In the genomic region with DNA sequence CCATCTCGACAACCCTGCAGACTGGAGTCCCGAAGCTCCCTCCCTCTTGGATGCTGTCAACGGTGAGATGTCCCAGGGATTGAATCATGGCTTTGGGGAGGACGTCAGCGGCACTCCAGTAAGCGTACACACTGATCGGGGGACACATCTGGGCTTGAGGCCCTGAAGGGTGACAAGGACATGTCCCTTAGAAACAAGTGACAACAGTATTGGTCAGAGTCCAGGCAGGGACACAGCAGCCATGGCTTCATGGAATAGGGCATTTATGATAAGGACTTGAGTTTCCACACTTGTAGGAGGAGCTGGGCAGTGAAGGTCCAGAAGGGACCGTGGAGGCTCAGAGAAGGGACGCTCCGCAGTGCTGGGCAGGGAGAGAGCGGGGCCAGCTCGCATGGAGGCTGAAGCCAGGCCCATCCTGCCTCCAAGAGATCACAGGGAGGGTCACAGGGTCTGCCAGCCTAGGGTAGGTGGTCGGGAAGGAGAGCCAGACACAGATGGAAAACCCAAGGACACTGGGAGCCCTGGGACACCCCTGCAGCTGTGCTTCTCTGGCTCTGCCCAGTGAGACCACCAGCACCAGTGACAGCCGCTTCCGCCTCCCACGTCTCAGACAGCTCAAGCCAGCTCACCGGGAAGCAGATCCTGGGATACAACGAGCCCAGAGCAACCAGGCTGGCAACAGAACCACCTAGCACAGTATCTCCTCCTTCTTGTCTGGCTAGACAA, we compare ENCODE assay signal across 15 cellular contexts. TPM values are rescaled to one million over a fixed set of nuclear protein-coding genes. Genes with fewer than 3 reads are reported as not detected.
DNase-seq lines count a peak whose midpoint lies in the region; ATAC-seq and TF ChIP-seq lines count a peak whose summit lies in the region.
"Had no signal": no experiment of that assay in that cellular context is flagged by ENCODE, and none has a peak within 500 bp of the region (broad histone marks: within the 10 kb centered on the region; RNA-seq: fewer than 3 reads in every experiment).

No MANE protein-coding gene starts in this region.

- H3K4me3 ChIP-seq in heart left ventricle (no peak overlapping the region), heart right ventricle (no peak overlapping the region), neural progenitor cell (no peak overlapping the region)
- H3K4me3 ChIP-seq: SJSA1 had no signal

- no peaks in the 10 kb centered on the region for H3K36me3 Mint-ChIP-seq in neural progenitor cell
- H3K36me3 Mint-ChIP-seq in CD4-positive, alpha-beta T cell (ENCODE audit: low read depth), result no peaks in the 10 kb centered on the region
- H3K36me3 Mint-ChIP-seq: CD14-positive monocyte had no signal

- H3K4me2 ChIP-seq in neural progenitor cell, result peak overlapping the region; percentile 51

- peaks cover 20% of the 10 kb centered on the region for H3K27me3 Mint-ChIP-seq in neural progenitor cell (ENCODE audit: insufficient read depth, low read depth)
- peaks cover 49% of the 10 kb centered on the region for H3K27me3 Mint-ChIP-seq in CD4-positive, alpha-beta T cell

- POLR2A ChIA-PET in CD4-positive, alpha-beta T cell (lab: Charles Lee), result no interaction called here

- no peak for TF ChIP-seq POLR2A in heart left ventricle (IDR thresholded peaks at IDR 0.05)

- no peak overlapping the region for H3K4me3 Mint-ChIP-seq in neural progenitor cell
- no peak overlapping the region for H3K4me3 Mint-ChIP-seq in CD4-positive, alpha-beta T cell

- H3K27me3 ChIP-seq in heart left ventricle (peaks cover 0 to 9% (median 0%) of the 10 kb centered on the region in 9 donors), heart right ventricle (peaks cover 0 to 10% (median 2%) of the 10 kb centered on the region in 7 donors), neural progenitor cell (no peaks in the 10 kb centered on the region)
- no peaks in the 10 kb centered on the region for H3K27me3 ChIP-seq in CD4-positive, alpha-beta T cell (ENCODE audit: control insufficient read depth, insufficient read depth, low read length)
- H3K27me3 ChIP-seq: SJSA1 had no signal

- ATAC-seq in heart left ventricle (peak; percentile 80 to 95 (median 90)), heart right ventricle (peak in 6 of 8 donors; percentile 60 to 92 (median 77))
- no peak for ATAC-seq in CD4-positive, alpha-beta T cell (ENCODE audit: poor library complexity)
- ATAC-seq: HCT116 had no signal

- no peak for TF ChIP-seq CTCF in heart left ventricle (IDR thresholded peaks at IDR 0.05)
- no peak for TF ChIP-seq CTCF in heart right ventricle (IDR thresholded peaks at IDR 0.05)
- TF ChIP-seq CTCF in neural progenitor cell (IDR thresholded peaks at IDR 0.05), result no peak
- TF ChIP-seq CTCF in CD4-positive, alpha-beta T cell (IDR thresholded peaks at IDR 0.05), result no peak

- CTCF ChIA-PET in CD4-positive, alpha-beta T cell (lab: Charles Lee), result interaction anchor here (0.9 kb wide), 1 partner anchor 10 kb away, joined by 4 read pairs; no protein-coding TSS in a partner anchor

- H3K36me3 ChIP-seq in heart left ventricle, result no peaks in the 10 kb centered on the region
- no peaks in the 10 kb centered on the region for H3K36me3 ChIP-seq in heart right ventricle
- H3K36me3 ChIP-seq in neural progenitor cell, result no peaks in the 10 kb centered on the region
- H3K36me3 ChIP-seq: SJSA1 had no signal

- DNase-seq in heart left ventricle, result peak in 2 of 5 donors; percentile 19 to 81
- no peak for DNase-seq in cardiac septum (ENCODE audit: low spot score)
- peak in 1 of 2 donors; percentile 34 for DNase-seq in heart right ventricle
- no peak for DNase-seq in neural progenitor cell (ENCODE audit: low spot score)
- peak; percentile 29 for DNase-seq in ureter (ENCODE audit: low spot score)
- no peak for DNase-seq in CD4-positive, alpha-beta T cell
- DNase-seq in GDM1 (lab: John Stamatoyannopoulos, UW), result no peak
- no peak for DNase-seq in DMS 273 treated with DMSO at 0.1 percent for 48 hours (lab: John Stamatoyannopoulos, UW)
- DNase-seq: Caco-2, DMS53, NCI-H187, NCI-H526 treated with DMSO at 0.1 percent for 48 hours had no signal

- peaks cover 2% of the 10 kb centered on the region for H3K9me3 Mint-ChIP-seq in neural progenitor cell
- H3K9me3 Mint-ChIP-seq in CD4-positive, alpha-beta T cell, result no peaks in the 10 kb centered on the region

- peaks cover 60% of the 10 kb centered on the region for H3K4me1 Mint-ChIP-seq in neural progenitor cell
- H3K4me1 Mint-ChIP-seq in CD4-positive, alpha-beta T cell (ENCODE audit: low read depth), result no peaks in the 10 kb centered on the region
- H3K4me1 Mint-ChIP-seq: CD14-positive monocyte had no signal

- H3K27ac ChIP-seq in heart left ventricle (no peak overlapping the region), heart right ventricle (no peak overlapping the region), neural progenitor cell (peak overlapping the region; percentile 99)
- H3K27ac ChIP-seq in CD4-positive, alpha-beta T cell (ENCODE audit: low read depth, low read length), result no peak overlapping the region
- H3K27ac ChIP-seq: SJSA1 had no signal

- H3K9ac ChIP-seq in neural progenitor cell, result no peak overlapping the region

- no peaks in the 10 kb centered on the region for H4K20me1 ChIP-seq in neural progenitor cell (ENCODE audit: low read depth)

- no peak overlapping the region for H2AFZ ChIP-seq in neural progenitor cell (replicated peaks)

- H3K79me2 ChIP-seq in neural progenitor cell (ENCODE audit: low read depth), result no peaks in the 10 kb centered on the region

- peaks cover 33% of the 10 kb centered on the region for H3F3A ChIP-seq in neural progenitor cell (ENCODE audit: low read depth)

- peaks cover 0 to 23% (median 0%) of the 10 kb centered on the region in 12 donors for H3K4me1 ChIP-seq in heart left ventricle
- H3K4me1 ChIP-seq in heart right ventricle, result peaks cover 0 to 32% (median 0%) of the 10 kb centered on the region in 9 donors
- H3K4me1 ChIP-seq in neural progenitor cell, result peaks cover 42% of the 10 kb centered on the region
- H3K4me1 ChIP-seq: Caco-2, SJSA1 had no signal

- WGBS in heart left ventricle, 4 donors, result 65 to 71% (median 69%) methylated on average over 18 of the region's 18 CpGs
- 53 to 71% methylated on average over 18 of the region's 18 CpGs for WGBS in heart right ventricle, 2 donors

- H3K9me3 ChIP-seq in heart left ventricle (no peaks in the 10 kb centered on the region), heart right ventricle (no peaks in the 10 kb centered on the region), neural progenitor cell (ENCODE audit: low read depth) (no peaks in the 10 kb centered on the region)
- no peaks in the 10 kb centered on the region for H3K9me3 ChIP-seq in CD4-positive, alpha-beta T cell (ENCODE audit: control insufficient read depth, low read length)
- H3K9me3 ChIP-seq: Caco-2, SJSA1 had no signal

- H3K27ac Mint-ChIP-seq in neural progenitor cell, result peak overlapping the region; percentile 74
- H3K27ac Mint-ChIP-seq in CD4-positive, alpha-beta T cell, result no peak overlapping the region

- intact Hi-C loops in heart left ventricle (cut with DNase I), result no loop called here
- intact Hi-C loops in cardiac septum (cut with DNase I), result no loop called here
- intact Hi-C loops in heart right ventricle (cut with DNase I), result no loop called here
- intact Hi-C loops in CD4-positive, alpha-beta T cell (cut with DNase I, micrococcal nuclease), result no loop called here

RNA-seq across cellular contexts. Expression of a gene that starts 22.9 kb away (rescaled TPM):
- total RNA-seq in heart left ventricle (not detected), cardiac septum (not detected), heart right ventricle (not detected), neural progenitor cell (ENCODE audit: low replicate concordance) (0.09 TPM in 1 of 2 replicates, not detected in the other), ureter (not detected)
- polyA plus RNA-seq in heart left ventricle (not detected), heart right ventricle (not detected)
- not detected for total RNA-seq in CD4-positive, alpha-beta T cell
- total RNA-seq: Caco-2, SJSA1 had no signal
- polyA plus RNA-seq: CD14-positive monocyte had no signal
